Comparison of ENCODE assay signal across 1 cellular context in genomic region chr13:41458939-41459753, GRCh38.
TF ChIP-seq lines count a peak whose summit lies in the region.

No MANE protein-coding gene starts in this region.

TF ChIP-seq in H1, 55 proteins besides CTCF, POLR2A, EP300 and RAD21 (continued from another document):
- TF ChIP-seq SP2 (IDR thresholded peaks at IDR 0.05; ENCODE audit: low read length): no peak
- TF ChIP-seq CREB1 (IDR thresholded peaks at IDR 0.05): no peak
- TF ChIP-seq TBP (IDR thresholded peaks at IDR 0.05; ENCODE audit: low read depth, low read length): no peak
- peak; percentile 63; the same call in 1 of the 2 replicates for TF ChIP-seq KDM1A (IDR thresholded peaks at IDR 0.05; ENCODE audit: borderline replicate concordance, low read length)
- TF ChIP-seq MAX (IDR thresholded peaks at IDR 0.05): 0 out of 2 replicates have a peak, but pooled peaks have one; percentile 19
- TF ChIP-seq ATF2 (IDR thresholded peaks at IDR 0.05; ENCODE audit: low read length): no peak
- TF ChIP-seq HDAC2 (IDR thresholded peaks at IDR 0.05; ENCODE audit: borderline replicate concordance in 1 of 2, low read depth in 2 of 2, low read length in 2 of 2): no peak
- TF ChIP-seq JUND (IDR thresholded peaks at IDR 0.05; ENCODE audit: low read length): 0 out of 2 replicates have a peak, but pooled peaks have one; percentile 34
- TF ChIP-seq NANOG (IDR thresholded peaks at IDR 0.05; ENCODE audit: insufficient read depth, low read depth, low read length, poor library complexity, severe bottlenecking): peak; percentile 6
- TF ChIP-seq SIRT6 (IDR thresholded peaks at IDR 0.05; ENCODE audit: low read length): no peak
- peak; percentile 56 for TF ChIP-seq YY1 (IDR thresholded peaks at IDR 0.05; ENCODE audit: low read depth, low read length)
- no peak for TF ChIP-seq PHF8 (conservative IDR thresholded peaks at IDR 0.05; ENCODE audit: low read depth, low read length)
